20 cellular contexts compared by ENCODE assay signal in the genomic region with DNA sequence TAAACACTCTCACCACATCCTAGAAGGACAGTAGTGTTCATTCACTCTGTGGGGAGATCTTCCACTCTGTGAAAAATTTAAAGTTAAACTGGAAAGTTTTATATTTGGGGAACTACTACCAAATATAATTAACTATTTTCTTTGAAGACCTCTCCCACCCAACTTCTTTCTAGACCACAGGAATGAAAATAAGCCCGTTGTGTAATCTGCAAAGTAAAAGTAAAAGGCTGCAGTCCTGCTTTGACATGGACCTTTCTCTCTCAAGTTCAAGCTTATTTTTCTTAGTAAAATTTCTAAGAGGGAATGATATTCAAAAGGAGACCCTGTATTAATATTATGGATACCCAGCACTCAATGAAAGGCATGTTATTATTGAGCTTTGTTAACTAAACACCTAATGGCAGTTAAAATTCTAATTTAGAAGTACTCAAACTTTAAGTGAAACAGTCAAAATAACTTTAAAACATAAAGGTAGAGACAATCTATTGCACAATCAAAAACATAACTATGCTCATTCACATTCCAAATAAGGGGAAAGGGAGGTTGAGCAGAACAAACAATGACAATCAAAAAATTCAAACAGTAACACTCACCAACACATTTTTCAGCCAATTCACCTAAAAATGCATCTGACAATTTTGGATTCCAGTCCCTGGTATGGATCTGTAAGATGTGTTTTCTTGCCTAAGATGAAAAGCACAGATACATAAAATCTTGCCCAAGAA.
A peak's percentile ranks its signal among the peaks of the same experiment; 100 is the strongest.
DNase-seq lines count a peak whose midpoint lies in the region; ATAC-seq and TF ChIP-seq lines count a peak whose summit lies in the region.
"Had no signal": no experiment of that assay in that cellular context is flagged by ENCODE, and none has a peak within 500 bp of the region (broad histone marks: within the 10 kb centered on the region; RNA-seq: fewer than 3 reads in every experiment).

No MANE protein-coding gene starts in this region.

- H3K36me3 Mint-ChIP-seq in CD4-positive, CD25-positive, alpha-beta regulatory T cell, result peaks cover 14% of the 10 kb centered on the region
- peaks cover 0 to 16% (median 3%) of the 10 kb centered on the region in 5 donors for H3K36me3 Mint-ChIP-seq in naive thymus-derived CD4-positive, alpha-beta T cell

- H4K20me1 ChIP-seq in Karpas-422 (ENCODE audit: insufficient read depth, low read depth, low read length) (no peaks in the 10 kb centered on the region), mammary epithelial cell (ENCODE audit: insufficient read depth, low read length) (no peaks in the 10 kb centered on the region)

- H3K9me3 Mint-ChIP-seq in CD4-positive, CD25-positive, alpha-beta regulatory T cell, result no peaks in the 10 kb centered on the region
- H3K9me3 Mint-ChIP-seq in naive thymus-derived CD4-positive, alpha-beta T cell, result no peaks in the 10 kb centered on the region
- H3K9me3 Mint-ChIP-seq: nephron had no signal

- H3K9ac ChIP-seq in Karpas-422 (ENCODE audit: low read length), result no peak overlapping the region
- H3K9ac ChIP-seq in mammary epithelial cell (ENCODE audit: insufficient read depth, low read length), result no peak overlapping the region
- H3K9ac ChIP-seq: KMS-11 had no signal

- H3K9me2 ChIP-seq in Karpas-422 (replicated peaks; ENCODE audit: insufficient read depth, low read length), result no peaks in the 10 kb centered on the region

- H3K4me3 Mint-ChIP-seq in CD4-positive, CD25-positive, alpha-beta regulatory T cell, result no peak overlapping the region
- H3K4me3 Mint-ChIP-seq in naive thymus-derived CD4-positive, alpha-beta T cell, result no peak overlapping the region
- H3K4me3 Mint-ChIP-seq: nephron had no signal

- H3K27me3 ChIP-seq in CD4-positive, CD25-positive, alpha-beta regulatory T cell (ENCODE audit: control insufficient read depth, insufficient read depth, low read length), result no peaks in the 10 kb centered on the region
- H3K27me3 ChIP-seq in Karpas-422 (ENCODE audit: low read length), result no peaks in the 10 kb centered on the region
- no peaks in the 10 kb centered on the region for H3K27me3 ChIP-seq in mammary epithelial cell (ENCODE audit: insufficient read depth, low read length)
- no peaks in the 10 kb centered on the region for H3K27me3 ChIP-seq in naive thymus-derived CD4-positive, alpha-beta T cell (ENCODE audit: control insufficient read depth in 2 of 2, insufficient read depth in 2 of 2, low read length in 2 of 2)
- H3K27me3 ChIP-seq in MG63, result no peaks in the 10 kb centered on the region
- H3K27me3 ChIP-seq: transverse colon had no signal

- H3K4me2 ChIP-seq in Karpas-422 (ENCODE audit: low read depth, low read length, poor library complexity, severe bottlenecking), result no peak overlapping the region
- H3K4me2 ChIP-seq in mammary epithelial cell (ENCODE audit: insufficient read depth, low read depth, low read length), result peak overlapping the region; percentile 47
- H3K4me2 ChIP-seq: KMS-11 had no signal

- H3K27ac ChIP-seq in CD4-positive, CD25-positive, alpha-beta regulatory T cell (ENCODE audit: insufficient read depth, low read length, poor library complexity, severe bottlenecking), result peak overlapping the region; percentile 24
- H3K27ac ChIP-seq in Karpas-422 (ENCODE audit: low read length), result peak overlapping the region; percentile 3; the same call in 1 of the 2 replicates
- H3K27ac ChIP-seq in mammary epithelial cell (ENCODE audit: insufficient read depth, low read depth, low read length), result no peak overlapping the region
- no peak overlapping the region for H3K27ac ChIP-seq in naive thymus-derived CD4-positive, alpha-beta T cell (ENCODE audit: low read depth, low read length)
- H3K27ac ChIP-seq: KMS-11, lower lobe of right lung, prostate gland, transverse colon had no signal

- H3K79me2 ChIP-seq in Karpas-422 (ENCODE audit: low read length), result 0 out of 2 replicates have a peak, but pooled peaks cover 12% of the 10 kb centered on the region
- no peaks in the 10 kb centered on the region for H3K79me2 ChIP-seq in mammary epithelial cell (ENCODE audit: insufficient read depth, low read length)

- H2AFZ ChIP-seq in Karpas-422 (ENCODE audit: low read length) (no peak overlapping the region), mammary epithelial cell (ENCODE audit: low read depth, low read length) (no peak overlapping the region)

- H3K4me1 ChIP-seq in CD4-positive, CD25-positive, alpha-beta regulatory T cell (ENCODE audit: control insufficient read depth, insufficient read depth, low read length, poor library complexity, severe bottlenecking), result no peaks in the 10 kb centered on the region
- H3K4me1 ChIP-seq in Karpas-422 (ENCODE audit: low read length) (peaks cover 33% of the 10 kb centered on the region), mammary epithelial cell (ENCODE audit: insufficient read depth, low read length) (peaks cover 31% of the 10 kb centered on the region)
- no peaks in the 10 kb centered on the region for H3K4me1 ChIP-seq in naive thymus-derived CD4-positive, alpha-beta T cell (ENCODE audit: control insufficient read depth in 2 of 2, insufficient read depth in 2 of 2, low read length in 2 of 2)
- H3K4me1 ChIP-seq: lower lobe of right lung, prostate gland had no signal

- POLR2A ChIA-PET in naive thymus-derived CD4-positive, alpha-beta T cell (lab: Charles Lee), result interaction anchor here (0.7 kb wide), 1 partner anchor 37 kb away, joined by 4 read pairs; no protein-coding TSS in a partner anchor

- H3K4me3 ChIP-seq in CD4-positive, CD25-positive, alpha-beta regulatory T cell (ENCODE audit: low read depth, low read length), result no peak overlapping the region
- H3K4me3 ChIP-seq in Karpas-422 (ENCODE audit: low read length) (no peak overlapping the region), mammary epithelial cell (replicated peaks in 1 of 3; ENCODE audit: insufficient read depth in 1 of 3, low read depth in 2 of 3, low read length in 3 of 3) (no peak overlapping the region), MG63 (no peak overlapping the region)
- H3K4me3 ChIP-seq in naive thymus-derived CD4-positive, alpha-beta T cell (ENCODE audit: low read length), result no peak overlapping the region
- H3K4me3 ChIP-seq: lower lobe of right lung, prostate gland, transverse colon had no signal

- intact Hi-C loops in mammary epithelial cell (cut with micrococcal nuclease), result loop anchor here (5.0 to 10.0 kb wide), 4 partner anchors 74 to 556 kb away; a partner anchor contains a TSS
- intact Hi-C loops in naive thymus-derived CD4-positive, alpha-beta T cell (cut with micrococcal nuclease), result loop anchor here in 1 of 2 donors (10.0 kb wide), 1 partner anchor 406 kb away; no protein-coding TSS in a partner anchor

- no TSS peak for BruUV-seq in mammary epithelial cell (replicated peaks; lab: Mats Ljungman, UMichigan)

- H3K9me3 ChIP-seq in CD4-positive, CD25-positive, alpha-beta regulatory T cell (ENCODE audit: control insufficient read depth in 2 of 2, low read length in 2 of 2), result no peaks in the 10 kb centered on the region
- H3K9me3 ChIP-seq in Karpas-422 (ENCODE audit: low read length) (no peaks in the 10 kb centered on the region), mammary epithelial cell (replicated peaks; ENCODE audit: insufficient read depth, low read length) (no peaks in the 10 kb centered on the region), MG63 (no peaks in the 10 kb centered on the region)
- H3K9me3 ChIP-seq in naive thymus-derived CD4-positive, alpha-beta T cell (ENCODE audit: control insufficient read depth in 2 of 3, low read length in 3 of 3), result no peaks in the 10 kb centered on the region
- H3K9me3 ChIP-seq: lower lobe of right lung, prostate gland, transverse colon had no signal

- DNase-seq in CD4-positive, CD25-positive, alpha-beta regulatory T cell, result no peak
- DNase-seq in Karpas-422 (no peak), mammary epithelial cell (no peak), cerebellar nuclear complex (lab: John Stamatoyannopoulos, UW) (no peak), DMS53 (lab: John Stamatoyannopoulos, UW) (no peak), MG63 (no peak), 8988T (no peak)
- no peak for DNase-seq in naive thymus-derived CD4-positive, alpha-beta T cell
- DNase-seq: activated T-cell treated with anti-CD3 and anti-CD28 coated beads, Interleukin-2, amount 50 U/mL, for 1 hour; C1 segment of cervical spinal cord; GOT3; lower lobe of right lung; NCI-H1417 treated with DMSO at 0.1 percent for 48 hours; NCI-H82; stimulated activated naive CD4-positive, alpha-beta T cell; SW 1271; transverse colon had no signal

- H3K27ac Mint-ChIP-seq in CD4-positive, CD25-positive, alpha-beta regulatory T cell, result peak overlapping the region in 2 of 3 donors; percentile 69 to 87
- peak overlapping the region in 6 of 9 donors; percentile 17 to 82 (median 55) for H3K27ac Mint-ChIP-seq in naive thymus-derived CD4-positive, alpha-beta T cell
- H3K27ac Mint-ChIP-seq: nephron had no signal

- no peaks in the 10 kb centered on the region for H3K27me3 Mint-ChIP-seq in CD4-positive, CD25-positive, alpha-beta regulatory T cell
- H3K27me3 Mint-ChIP-seq in naive thymus-derived CD4-positive, alpha-beta T cell, result no peaks in the 10 kb centered on the region

- peaks cover 0 to 8% (median 4%) of the 10 kb centered on the region in 4 donors for H3K4me1 Mint-ChIP-seq in CD4-positive, CD25-positive, alpha-beta regulatory T cell
- H3K4me1 Mint-ChIP-seq in naive thymus-derived CD4-positive, alpha-beta T cell, result peaks cover 0 to 9% (median 2%) of the 10 kb centered on the region in 7 donors
- H3K4me1 Mint-ChIP-seq: nephron had no signal

- no peak for ATAC-seq in CD4-positive, CD25-positive, alpha-beta regulatory T cell (ENCODE audit: low read depth in 2 of 2)
- ATAC-seq in naive thymus-derived CD4-positive, alpha-beta T cell, result no peak
- ATAC-seq: lower lobe of right lung had no signal

- 0% methylated on average over 1 of the region's 1 CpG for WGBS in mammary epithelial cell (ENCODE audit: low coverage, missing lambda C conversion rate)

- dilution Hi-C loops in mammary epithelial cell (cut with HindIII; ENCODE audit: low sequenced_read_pairs), result no loop called here

- peaks cover 23% of the 10 kb centered on the region for H3K36me3 ChIP-seq in CD4-positive, CD25-positive, alpha-beta regulatory T cell (ENCODE audit: control insufficient read depth, insufficient read depth, low read length)
- no peaks in the 10 kb centered on the region for H3K36me3 ChIP-seq in Karpas-422 (ENCODE audit: insufficient read depth, low read length)
- H3K36me3 ChIP-seq in mammary epithelial cell (ENCODE audit: insufficient read depth, low read length), result no peaks in the 10 kb centered on the region
- no peaks in the 10 kb centered on the region for H3K36me3 ChIP-seq in naive thymus-derived CD4-positive, alpha-beta T cell (ENCODE audit: control insufficient read depth in 2 of 3, insufficient read depth in 3 of 3, low read length in 3 of 3)
- H3K36me3 ChIP-seq in MG63, result no peaks in the 10 kb centered on the region
- H3K36me3 ChIP-seq: prostate gland had no signal

- CTCF ChIA-PET in mammary epithelial cell (lab: Charles Lee; ENCODE audit: low non-redundant PET), result interaction anchor here (0.5 kb wide), 1 partner anchor 9 kb away, joined by 3 read pairs; no protein-coding TSS in a partner anchor
- CTCF ChIA-PET in naive thymus-derived CD4-positive, alpha-beta T cell (lab: Charles Lee), result no interaction called here

- in situ Hi-C loops in mammary epithelial cell (cut with MboI; ENCODE audit: low sequenced_read_pairs in 2 of 2), result no loop called here

- TF ChIP-seq CTCF in mammary epithelial cell (conservative IDR thresholded peaks at IDR 0.05 in 1 of 2, IDR thresholded peaks at IDR 0.05 in 1 of 2; ENCODE audit: extremely low read depth in 1 of 2, insufficient read depth in 1 of 2, low read depth in 1 of 2, low read length in 2 of 2), result no peak

Comparison
In these comparisons a context has a peak if more than half of its experiments do, and no peak if none do; other contexts are left out.
1. H3K27ac ChIP-seq: peak in CD4-positive, CD25-positive, alpha-beta regulatory T cell (single experiment) and Karpas-422 (single experiment); none in mammary epithelial cell (single experiment) and naive thymus-derived CD4-positive, alpha-beta T cell (single experiment).